In genomic region chr14:98665019-98665418, GRCh38 we compare ENCODE assay signal across 15 cellular contexts.
DNase-seq lines count a peak whose midpoint lies in the region; ATAC-seq and TF ChIP-seq lines count a peak whose summit lies in the region.
"Had no signal": no experiment of that assay in that cellular context is flagged by ENCODE, and none has a peak within 500 bp of the region (broad histone marks: within the 10 kb centered on the region; RNA-seq: fewer than 3 reads in every experiment).

No MANE protein-coding gene starts in this region.

- no peak for ATAC-seq in activated naive CD8-positive, alpha-beta T cell treated with anti-CD3 and anti-CD28 coated beads, Interleukin-2, amount 50 U/mL, for 24 hours
- ATAC-seq in GM21737 (IDR thresholded peaks at IDR 0.05; ENCODE audit: unreplicated experiment) = no peak
- ATAC-seq: T-helper 17 cell had no signal

- no peak for TF ChIP-seq CTCF in type B pancreatic cell (conservative IDR thresholded peaks at IDR 0.05)

- peak; percentile 36 for DNase-seq in NCI-H1105 treated with DMSO at 0.1 percent for 48 hours (lab: John Stamatoyannopoulos, UW)
- no peak for DNase-seq in NCI-H1105 (lab: John Stamatoyannopoulos, UW)
- DNase-seq in NCI-H2171 (lab: John Stamatoyannopoulos, UW) = peak; percentile 10
- peak; percentile 5 for DNase-seq in activated naive CD8-positive, alpha-beta T cell treated with anti-CD3 and anti-CD28 coated beads, Interleukin-2, amount 50 U/mL, for 24 hours
- no peak for DNase-seq in type B pancreatic cell (ENCODE audit: extremely low spot score, unreplicated experiment)
- no peak for DNase-seq in H4 (ENCODE audit: low spot score)
- DNase-seq in stimulated activated CD4-positive, alpha-beta T cell treated with anti-CD3 and anti-CD28 coated beads, Interleukin-2, amount 100 ng/mL, for 48 hours = no peak
- DNase-seq: 8988T, C1 segment of cervical spinal cord, NCI-H1436 treated with DMSO at 0.1 percent for 48 hours, NCI-H2081, Peyer's patch, Right ventricle myocardium superior, T-helper 17 cell had no signal

- H3K4me3 Mint-ChIP-seq in activated naive CD8-positive, alpha-beta T cell treated with anti-CD3 and anti-CD28 coated beads, Interleukin-2, amount 50 U/mL, for 24 hours = no peak overlapping the region
- H3K4me3 Mint-ChIP-seq in type B pancreatic cell = peak overlapping the region; percentile 13
- H3K4me3 Mint-ChIP-seq: T-helper 17 cell had no signal

- no peaks in the 10 kb centered on the region for H3K4me1 Mint-ChIP-seq in activated naive CD8-positive, alpha-beta T cell treated with anti-CD3 and anti-CD28 coated beads, Interleukin-2, amount 50 U/mL, for 24 hours
- H3K4me1 Mint-ChIP-seq in type B pancreatic cell (ENCODE audit: unreplicated experiment) = peaks cover 12% of the 10 kb centered on the region

- H3K36me3 Mint-ChIP-seq in activated naive CD8-positive, alpha-beta T cell treated with anti-CD3 and anti-CD28 coated beads, Interleukin-2, amount 50 U/mL, for 24 hours (ENCODE audit: low read depth) = no peaks in the 10 kb centered on the region
- no peaks in the 10 kb centered on the region for H3K36me3 Mint-ChIP-seq in type B pancreatic cell

- no peaks in the 10 kb centered on the region for H3K9me3 Mint-ChIP-seq in activated naive CD8-positive, alpha-beta T cell treated with anti-CD3 and anti-CD28 coated beads, Interleukin-2, amount 50 U/mL, for 24 hours
- H3K9me3 Mint-ChIP-seq in type B pancreatic cell = no peaks in the 10 kb centered on the region

- H3K27ac Mint-ChIP-seq in activated naive CD8-positive, alpha-beta T cell treated with anti-CD3 and anti-CD28 coated beads, Interleukin-2, amount 50 U/mL, for 24 hours = no peak overlapping the region
- no peak overlapping the region for H3K27ac Mint-ChIP-seq in type B pancreatic cell
- H3K27ac Mint-ChIP-seq: T-helper 17 cell had no signal

- H3K27me3 Mint-ChIP-seq in activated naive CD8-positive, alpha-beta T cell treated with anti-CD3 and anti-CD28 coated beads, Interleukin-2, amount 50 U/mL, for 24 hours = no peaks in the 10 kb centered on the region
- H3K27me3 Mint-ChIP-seq in type B pancreatic cell = peaks cover 9% of the 10 kb centered on the region
- H3K27me3 Mint-ChIP-seq: T-helper 17 cell had no signal

Comparison
In these comparisons a context has a peak if more than half of its experiments do, and no peak if none do; other contexts are left out.
1. DNase-seq: peak in NCI-H1105 treated with DMSO at 0.1 percent for 48 hours (single experiment), NCI-H2171 (single experiment) and activated naive CD8-positive, alpha-beta T cell treated with anti-CD3 and anti-CD28 coated beads, Interleukin-2, amount 50 U/mL, for 24 hours (single experiment); none in NCI-H1105 (single experiment), type B pancreatic cell (single experiment), H4 (single experiment) and stimulated activated CD4-positive, alpha-beta T cell treated with anti-CD3 and anti-CD28 coated beads, Interleukin-2, amount 100 ng/mL, for 48 hours (0 of 2).